ENCODE assay signal across 11 cellular contexts in genomic region chr7:23107781-23108180, GRCh38. TPM values are rescaled to one million over a fixed set of nuclear protein-coding genes. Genes with fewer than 3 reads are reported as not detected.
DNase-seq lines count a peak whose midpoint lies in the region; ATAC-seq and TF ChIP-seq lines count a peak whose summit lies in the region.
"Had no signal": no experiment of that assay in that cellular context is flagged by ENCODE, and none has a peak within 500 bp of the region (broad histone marks: within the 10 kb centered on the region; RNA-seq: fewer than 3 reads in every experiment).

No MANE protein-coding gene starts in this region.

- peaks cover 11% of the 10 kb centered on the region for H3F3A ChIP-seq in MM.1S (ENCODE audit: insufficient read depth, low read length)

- H3K9me2 ChIP-seq in MM.1S (replicated peaks; ENCODE audit: insufficient read depth, low read length), result no peaks in the 10 kb centered on the region

- H3K4ac ChIP-seq in mesenchymal stem cell (ENCODE audit: low read depth in 1 of 2, low read length in 2 of 2), result no peak overlapping the region

- DNase-seq in MM.1S, result no peak
- DNase-seq in dermis microvascular lymphatic vessel endothelial cell (ENCODE audit: low read depth in 2 of 2), result peak; percentile 6 to 20
- DNase-seq in mesenchymal stem cell, result no peak
- no peak for DNase-seq in KG1 (lab: John Stamatoyannopoulos, UW)
- DNase-seq in stimulated activated effector memory CD8-positive, alpha-beta T cell treated with anti-CD3 and anti-CD28 coated beads, Interleukin-12 subunit alpha, Interleukin-12 subunit beta, amount 100 ng/mL, for 72 hours (ENCODE audit: low spot score in 2 of 2), result no peak
- no peak for DNase-seq in cerebellum (ENCODE audit: low spot score)
- no peak for DNase-seq in RWPE1 (ENCODE audit: low spot score)
- DNase-seq: activated T-cell treated with anti-CD3 and anti-CD28 coated beads for 4 hours, COR-L47, naive B cell had no signal

- H3K14ac ChIP-seq in mesenchymal stem cell (ENCODE audit: low read length in 2 of 2), result no peak overlapping the region

- H2AK5ac ChIP-seq in mesenchymal stem cell (ENCODE audit: low read length, severe bottlenecking), result no peak overlapping the region

- CTCF ChIA-PET in RWPE1 (lab: Yijun Ruan, JAX), result interaction anchor here (1.4 kb wide), 1 partner anchor 9 kb away, joined by 3 read pairs; no protein-coding TSS in a partner anchor

- peaks cover 42% of the 10 kb centered on the region for H3K79me2 ChIP-seq in MM.1S (ENCODE audit: low read length)

- no peaks in the 10 kb centered on the region for H3K36me3 Mint-ChIP-seq in stimulated activated effector memory CD8-positive, alpha-beta T cell treated with anti-CD3 and anti-CD28 coated beads, Interleukin-12 subunit alpha, Interleukin-12 subunit beta, amount 100 ng/mL, for 72 hours
- H3K36me3 Mint-ChIP-seq: naive B cell had no signal

- ATAC-seq in stimulated activated effector memory CD8-positive, alpha-beta T cell treated with anti-CD3 and anti-CD28 coated beads, Interleukin-12 subunit alpha, Interleukin-12 subunit beta, amount 100 ng/mL, for 72 hours, result no peak

- 83% methylated on average over 1 of the region's 2 CpGs for WGBS in mesenchymal stem cell

- POLR2A ChIA-PET in RWPE1 (lab: Yijun Ruan, JAX; ENCODE audit: low non-redundant PET), result no interaction called here

- no peak overlapping the region for H3K4me3 Mint-ChIP-seq in stimulated activated effector memory CD8-positive, alpha-beta T cell treated with anti-CD3 and anti-CD28 coated beads, Interleukin-12 subunit alpha, Interleukin-12 subunit beta, amount 100 ng/mL, for 72 hours

- no peak overlapping the region for H2BK5ac ChIP-seq in mesenchymal stem cell (ENCODE audit: low read depth, low read length, poor library complexity, severe bottlenecking)

- H4K91ac ChIP-seq in mesenchymal stem cell (ENCODE audit: low read length), result no peak overlapping the region

- peaks cover 4% of the 10 kb centered on the region for H3K79me1 ChIP-seq in mesenchymal stem cell (replicated peaks; ENCODE audit: low read length, poor library complexity, severe bottlenecking)

- no peak overlapping the region for H2BK15ac ChIP-seq in mesenchymal stem cell (ENCODE audit: low read depth, poor library complexity, severe bottlenecking)

- H3K9me3 ChIP-seq in BLaER1 (0 out of 2 replicates have a peak, but pooled peaks cover 1% of the 10 kb centered on the region), MM.1S (replicated peaks; ENCODE audit: insufficient read depth, low read length) (no peaks in the 10 kb centered on the region), mesenchymal stem cell (ENCODE audit: control insufficient read depth, low read length) (no peaks in the 10 kb centered on the region)

- H3K4me1 ChIP-seq in BLaER1 (peaks cover 25% of the 10 kb centered on the region), MM.1S (ENCODE audit: low read length) (peaks cover 11% of the 10 kb centered on the region; the same call in 1 of the 2 replicates), mesenchymal stem cell (ENCODE audit: control insufficient read depth, insufficient read depth, low read depth, low read length) (no peaks in the 10 kb centered on the region)

- no peaks in the 10 kb centered on the region; the same call in 1 of the 2 replicates for H3K36me3 ChIP-seq in BLaER1
- no peaks in the 10 kb centered on the region for H3K36me3 ChIP-seq in MM.1S (replicated peaks; ENCODE audit: insufficient read depth, low read length)
- no peaks in the 10 kb centered on the region for H3K36me3 ChIP-seq in mesenchymal stem cell (ENCODE audit: control insufficient read depth in 1 of 2, insufficient read depth in 2 of 2, low read depth in 1 of 2, low read length in 2 of 2)

- H3K9me3 Mint-ChIP-seq in stimulated activated effector memory CD8-positive, alpha-beta T cell treated with anti-CD3 and anti-CD28 coated beads, Interleukin-12 subunit alpha, Interleukin-12 subunit beta, amount 100 ng/mL, for 72 hours, result no peaks in the 10 kb centered on the region
- H3K9me3 Mint-ChIP-seq: naive B cell had no signal

- no peak overlapping the region for H2BK120ac ChIP-seq in mesenchymal stem cell (ENCODE audit: low read depth, low read length)

- no peak overlapping the region for H2AFZ ChIP-seq in MM.1S (ENCODE audit: low read length)
- H2AFZ ChIP-seq in mesenchymal stem cell (ENCODE audit: low read depth, low read length), result no peak overlapping the region

- no peak overlapping the region for H3K23ac ChIP-seq in mesenchymal stem cell (ENCODE audit: low read length in 2 of 2)

- peaks cover 50% of the 10 kb centered on the region for H3K4me1 Mint-ChIP-seq in stimulated activated effector memory CD8-positive, alpha-beta T cell treated with anti-CD3 and anti-CD28 coated beads, Interleukin-12 subunit alpha, Interleukin-12 subunit beta, amount 100 ng/mL, for 72 hours

- no peak overlapping the region for H3K18ac ChIP-seq in mesenchymal stem cell (ENCODE audit: low read depth in 1 of 2, low read length in 2 of 2)

- no peak overlapping the region for H3K27ac Mint-ChIP-seq in stimulated activated effector memory CD8-positive, alpha-beta T cell treated with anti-CD3 and anti-CD28 coated beads, Interleukin-12 subunit alpha, Interleukin-12 subunit beta, amount 100 ng/mL, for 72 hours

- H3K27ac ChIP-seq in BLaER1 (no peak overlapping the region; the same call in 1 of the 2 replicates), MM.1S (ENCODE audit: low read length) (no peak overlapping the region), mesenchymal stem cell (ENCODE audit: low read length, poor library complexity, severe bottlenecking) (no peak overlapping the region), RWPE1 (no peak overlapping the region)

- H4K8ac ChIP-seq in mesenchymal stem cell (ENCODE audit: low read length), result no peak overlapping the region

- H2BK12ac ChIP-seq in mesenchymal stem cell (ENCODE audit: low read length in 2 of 2), result no peak overlapping the region

- peak overlapping the region; percentile 91 for H3K4me2 ChIP-seq in BLaER1
- peak overlapping the region; percentile 90; the same call in 1 of the 2 replicates for H3K4me2 ChIP-seq in MM.1S (ENCODE audit: low read depth, low read length)
- H3K4me2 ChIP-seq in mesenchymal stem cell (ENCODE audit: low read length, poor library complexity, severe bottlenecking), result peak overlapping the region; percentile 84

- H3K27me3 ChIP-seq in BLaER1 (no peaks in the 10 kb centered on the region), MM.1S (replicated peaks; ENCODE audit: insufficient read depth, low read length) (no peaks in the 10 kb centered on the region), mesenchymal stem cell (ENCODE audit: control insufficient read depth in 1 of 2, insufficient read depth in 1 of 2, low read length in 2 of 2) (no peaks in the 10 kb centered on the region)

- peak overlapping the region; percentile 86 for H3K9ac ChIP-seq in BLaER1
- no peak overlapping the region for H3K9ac ChIP-seq in MM.1S (ENCODE audit: low read length)
- peak overlapping the region; percentile 92 for H3K9ac ChIP-seq in mesenchymal stem cell (ENCODE audit: low read length)

- peaks cover 26% of the 10 kb centered on the region for H4K20me1 ChIP-seq in BLaER1
- H4K20me1 ChIP-seq in MM.1S (ENCODE audit: insufficient read depth, low read length), result no peaks in the 10 kb centered on the region

- TF ChIP-seq CTCF in MM.1S (IDR thresholded peaks at IDR 0.05; ENCODE audit: low read length) (no peak), RWPE1 (conservative IDR thresholded peaks at IDR 0.05; ENCODE audit: low read depth) (no peak)

- H3K4me3 ChIP-seq in BLaER1 (peak overlapping the region; percentile 82), MM.1S (ENCODE audit: low read length) (no peak overlapping the region), mesenchymal stem cell (ENCODE audit: insufficient read depth in 1 of 2, low read depth in 1 of 2, low read length in 2 of 2) (peak overlapping the region in 1 of 2 experiments; percentile 98)

RNA-seq across cellular contexts. Expression of gene KLHL7, which starts 2.2 kb away (rescaled TPM):
- 17.7 and 19.7 TPM in 2 replicates for total RNA-seq in dermis microvascular lymphatic vessel endothelial cell
- polyA plus RNA-seq in mesenchymal stem cell (2013, experiment 1 of 2), result 26.5 TPM
- polyA plus RNA-seq in mesenchymal stem cell (2013, experiment 2 of 2), result 27.6 TPM
- total RNA-seq in cerebellum, result 72.3 TPM

Comparison
In these comparisons a context has a peak if more than half of its experiments do, and no peak if none do; other contexts are left out.
1. DNase-seq: peak in dermis microvascular lymphatic vessel endothelial cell (2 of 2); none in MM.1S (single experiment), mesenchymal stem cell (single experiment), KG1 (single experiment), stimulated activated effector memory CD8-positive, alpha-beta T cell treated with anti-CD3 and anti-CD28 coated beads, Interleukin-12 subunit alpha, Interleukin-12 subunit beta, amount 100 ng/mL, for 72 hours (0 of 2), cerebellum (single experiment) and RWPE1 (single experiment).
2. Peak in every context shown above with its lines, with median percentiles within 50 percentile points of each other: H3K4me2 ChIP-seq.